In the genomic region with DNA sequence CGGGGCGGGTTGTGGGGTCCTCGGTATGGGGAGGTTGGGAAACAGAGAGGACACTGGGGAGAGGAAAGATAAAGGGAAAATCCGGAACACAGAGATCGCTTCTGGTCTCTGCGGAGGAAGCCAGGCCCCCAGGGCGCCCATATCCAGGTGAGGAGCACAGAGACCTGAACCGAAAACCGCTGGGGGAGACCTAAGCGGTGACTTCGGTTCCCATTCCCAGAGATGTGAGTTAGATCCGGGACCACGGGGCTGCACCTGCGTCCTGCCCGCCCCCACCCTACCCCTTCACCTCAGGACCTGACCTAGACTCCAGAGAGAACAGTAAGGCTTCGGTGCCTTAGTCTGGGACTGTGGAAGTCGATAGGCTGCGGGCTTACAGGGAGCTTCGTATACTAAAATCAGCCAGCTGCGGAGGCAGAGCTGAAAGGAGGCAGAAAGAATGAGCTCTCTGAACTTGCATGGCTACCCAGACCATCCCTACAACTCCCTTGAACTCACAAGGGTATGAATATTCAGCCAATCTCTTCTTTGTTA, we compare ENCODE assay signal across 1 cellular context.
TF ChIP-seq lines count a peak whose summit lies in the region.

No MANE protein-coding gene starts in this region.

TF ChIP-seq in H1, 55 proteins besides CTCF, POLR2A, EP300 and RAD21:
- peak; percentile 47; the same call in 1 of the 2 replicates for TF ChIP-seq RBBP5 (IDR thresholded peaks at IDR 0.05; ENCODE audit: borderline replicate concordance, low read depth, low read length)
- TF ChIP-seq TEAD4 (IDR thresholded peaks at IDR 0.05; ENCODE audit: low read depth, low read length): no peak
- peak; percentile 36; the same call in 1 of the 2 replicates for TF ChIP-seq TBP (IDR thresholded peaks at IDR 0.05; ENCODE audit: low read depth, low read length)
- 0 out of 2 replicates have a peak, but pooled peaks have one; percentile 5 for TF ChIP-seq CREB1 (IDR thresholded peaks at IDR 0.05)
- TF ChIP-seq TAF1 (IDR thresholded peaks at IDR 0.05; ENCODE audit: low read depth, low read length): no peak
- TF ChIP-seq SP1 (IDR thresholded peaks at IDR 0.05; ENCODE audit: low read depth, low read length): 0 out of 2 replicates have a peak, but pooled peaks have one; percentile 21
- TF ChIP-seq PHF8 (conservative IDR thresholded peaks at IDR 0.05; ENCODE audit: low read depth, low read length): peak; percentile 78; the same call in 1 of the 2 replicates
- peak; percentile 63 for TF ChIP-seq ASH2L (IDR thresholded peaks at IDR 0.05; ENCODE audit: low read length)
TF ChIP-seq in H1: peak in this region for 6.
